In genomic region chr15:74843891-74844299, GRCh38 we compare ENCODE assay signal across 8 cellular contexts. TPM values are rescaled to one million over a fixed set of nuclear protein-coding genes. Genes with fewer than 3 reads are reported as not detected.
A peak's percentile ranks its signal among the peaks of the same experiment; 100 is the strongest.
DNase-seq lines count a peak whose midpoint lies in the region; ATAC-seq and TF ChIP-seq lines count a peak whose summit lies in the region.

No MANE protein-coding gene starts in this region.

- H3K4me1 Mint-ChIP-seq in MCF 10A (ENCODE audit: insufficient read depth, unreplicated experiment) (no peaks in the 10 kb centered on the region), neural crest cell (peaks cover 23% of the 10 kb centered on the region)

- H3K36me3 Mint-ChIP-seq in MCF 10A (ENCODE audit: insufficient read depth, unreplicated experiment) (peaks cover 38% of the 10 kb centered on the region), neural crest cell (ENCODE audit: low read depth) (peaks cover 7% of the 10 kb centered on the region)

- H3K36me3 ChIP-seq in BLaER1, result peaks cover 60% of the 10 kb centered on the region

- H3K9me3 Mint-ChIP-seq in MCF 10A (ENCODE audit: unreplicated experiment) (no peaks in the 10 kb centered on the region), neural crest cell (no peaks in the 10 kb centered on the region)

- BruUV-seq in MCF 10A (replicated peaks; lab: Mats Ljungman, UMichigan), result TSS peak; percentile 28

- no peak for TF ChIP-seq CTCF in MCF 10A (IDR thresholded peaks at IDR 0.05; ENCODE audit: unreplicated experiment)
- TF ChIP-seq CTCF in neural crest cell (conservative IDR thresholded peaks at IDR 0.05), result no peak
- no peak for TF ChIP-seq CTCF in GM13976 (IDR thresholded peaks at IDR 0.05; ENCODE audit: borderline replicate concordance, control extremely low read depth, extremely low read depth, insufficient read depth, missing control alignments)

- no peaks in the 10 kb centered on the region for H3K27me3 Mint-ChIP-seq in MCF 10A (ENCODE audit: insufficient read depth, unreplicated experiment)
- H3K27me3 Mint-ChIP-seq in neural crest cell (ENCODE audit: low read depth), result no peaks in the 10 kb centered on the region

- H3K27ac Mint-ChIP-seq in MCF 10A (ENCODE audit: low read depth, unreplicated experiment) (no peak overlapping the region), neural crest cell (ENCODE audit: unreplicated experiment) (no peak overlapping the region)

- POLR2A ChIA-PET in MCF 10A (lab: Yijun Ruan, JAX), result interaction anchor here (1.0 to 2.6 kb wide), 4 partner anchors 26 to 69 kb away, joined by 3 to 18 read pairs (median 8); no protein-coding TSS in a partner anchor

- H3K27ac ChIP-seq in BLaER1, result peak overlapping the region; percentile 93

- H3K4me3 Mint-ChIP-seq in MCF 10A (ENCODE audit: unreplicated experiment) (peak overlapping the region; percentile 83), neural crest cell (peak overlapping the region; percentile 90)

- DNase-seq in HuH-7.5 (ENCODE audit: low spot score) (peak; percentile 45), MCF 10A (ENCODE audit: unreplicated experiment) (no peak), neural crest cell (ENCODE audit: low read depth, low spot score) (no peak), GM13976 (ENCODE audit: low spot score) (no peak), NCI-H2196 treated with DMSO at 0.1 percent for 48 hours (lab: John Stamatoyannopoulos, UW; ENCODE audit: unreplicated experiment) (no peak), midbrain (lab: John Stamatoyannopoulos, UW) (no peak)

- peaks cover 27% of the 10 kb centered on the region; the same call in 1 of the 2 replicates for H4K20me1 ChIP-seq in BLaER1

- intact Hi-C loops in MCF 10A (cut with micrococcal nuclease), result loop anchor here (2.0 kb wide), 1 partner anchor 57 kb away; no protein-coding TSS in a partner anchor

- no peaks in the 10 kb centered on the region for H3K9me3 ChIP-seq in BLaER1

- in situ Hi-C loops in GM13976 (cut with MboI; ENCODE audit: low sequenced_read_pairs, unreplicated experiment), result no loop called here

- peaks cover 88% of the 10 kb centered on the region for H3K4me1 ChIP-seq in BLaER1

- H3K9ac ChIP-seq in BLaER1, result peak overlapping the region; percentile 91

- peak overlapping the region; percentile 92 for H3K4me2 ChIP-seq in BLaER1

- H3K4me3 ChIP-seq in BLaER1, result peak overlapping the region; percentile 91

- CTCF ChIA-PET in MCF 10A (lab: Yijun Ruan, JAX), result interaction anchor here (0.6 to 1.5 kb wide), 7 partner anchors 16 to 107 kb away, joined by 3 to 7 read pairs (median 4); no protein-coding TSS in a partner anchor

- no peaks in the 10 kb centered on the region for H3K27me3 ChIP-seq in BLaER1

- ATAC-seq in GM19035 (IDR thresholded peaks at IDR 0.05; ENCODE audit: unreplicated experiment), result no peak

RNA-seq across cellular contexts. Expression of gene ULK3, which starts 0.9 kb away (rescaled TPM):
- 27.6 and 31.3 TPM in 2 replicates for total RNA-seq in MCF 10A (2022)
- 48.4 TPM in 2 replicates for total RNA-seq in neural crest cell

RNA-seq across cellular contexts. Expression of gene CPLX3, which starts 17.5 kb away (rescaled TPM):
- not detected in 2 replicates for total RNA-seq in MCF 10A (2022)
- total RNA-seq in neural crest cell, result not detected in 2 replicates

RNA-seq across cellular contexts. Expression of gene SCAMP2, which starts 29.3 kb away (rescaled TPM):
- total RNA-seq in MCF 10A (2022) (64.4 and 67.7 TPM in 2 replicates), neural crest cell (40.4 and 42.0 TPM in 2 replicates)

RNA-seq across cellular contexts. Expression of gene LMAN1L, which starts 31.3 kb away (rescaled TPM):
- total RNA-seq in MCF 10A (2022) (0.23 TPM in 1 of 2 replicates, not detected in the other), neural crest cell (not detected in 2 replicates)

RNA-seq across cellular contexts. Expression of gene MPI, which starts 45.9 kb away (rescaled TPM):
- total RNA-seq in MCF 10A (2022) (30.8 and 31.4 TPM in 2 replicates), neural crest cell (42.6 and 43.8 TPM in 2 replicates)
